Comparison of ENCODE assay signal across 9 cellular contexts in genomic region chr12:64618953-64619590, GRCh38. TPM values are rescaled to one million over a fixed set of nuclear protein-coding genes. Genes with fewer than 3 reads are reported as not detected.
DNase-seq lines count a peak whose midpoint lies in the region; ATAC-seq and TF ChIP-seq lines count a peak whose summit lies in the region.
"Had no signal": no experiment of that assay in that cellular context is flagged by ENCODE, and none has a peak within 500 bp of the region (broad histone marks: within the 10 kb centered on the region; RNA-seq: fewer than 3 reads in every experiment).

No MANE protein-coding gene starts in this region.

- CTCF ChIA-PET in activated CD4-positive, alpha-beta T cell treated with anti-CD3 and anti-CD28 coated beads, Interleukin-2, amount 10 ng/mL, durations not matched to agents 7 days and 5 days (lab: Charles Lee) = no interaction called here

- H3K4me1 ChIP-seq in BE2C = no peaks in the 10 kb centered on the region

- peaks cover 36% of the 10 kb centered on the region for H3K36me3 Mint-ChIP-seq in activated CD4-positive, alpha-beta T cell treated with anti-CD3 and anti-CD28 coated beads, Interleukin-2, amount 10 ng/mL, durations not matched to agents 7 days and 5 days (ENCODE audit: low read depth)
- peaks cover 23% of the 10 kb centered on the region for H3K36me3 Mint-ChIP-seq in stimulated activated effector memory CD8-positive, alpha-beta T cell treated with anti-CD3 and anti-CD28 coated beads, Interleukin-12 subunit alpha, Interleukin-12 subunit beta, amount 100 ng/mL, for 72 hours

- H3K4me3 Mint-ChIP-seq in activated CD4-positive, alpha-beta T cell treated with anti-CD3 and anti-CD28 coated beads, Interleukin-2, amount 10 ng/mL, durations not matched to agents 7 days and 5 days = no peak overlapping the region
- no peak overlapping the region for H3K4me3 Mint-ChIP-seq in stimulated activated effector memory CD8-positive, alpha-beta T cell treated with anti-CD3 and anti-CD28 coated beads, Interleukin-12 subunit alpha, Interleukin-12 subunit beta, amount 100 ng/mL, for 72 hours

- H3K9me3 ChIP-seq in BE2C = no peaks in the 10 kb centered on the region

- H3K4me3 ChIP-seq in epithelial cell of esophagus (ENCODE audit: low read length) (no peak overlapping the region), BE2C (ENCODE audit: low read depth, low read length) (no peak overlapping the region)

- H3K27me3 Mint-ChIP-seq in activated CD4-positive, alpha-beta T cell treated with anti-CD3 and anti-CD28 coated beads, Interleukin-2, amount 10 ng/mL, durations not matched to agents 7 days and 5 days = no peaks in the 10 kb centered on the region

- no peaks in the 10 kb centered on the region for H3K27me3 ChIP-seq in BE2C

- H3K4me1 Mint-ChIP-seq in activated CD4-positive, alpha-beta T cell treated with anti-CD3 and anti-CD28 coated beads, Interleukin-2, amount 10 ng/mL, durations not matched to agents 7 days and 5 days = peaks cover 60% of the 10 kb centered on the region
- H3K4me1 Mint-ChIP-seq in stimulated activated effector memory CD8-positive, alpha-beta T cell treated with anti-CD3 and anti-CD28 coated beads, Interleukin-12 subunit alpha, Interleukin-12 subunit beta, amount 100 ng/mL, for 72 hours = peaks cover 26% of the 10 kb centered on the region

- TF ChIP-seq CTCF in epithelial cell of esophagus (IDR thresholded peaks at IDR 0.05; ENCODE audit: insufficient read depth, low read depth, low read length, missing control alignments) (no peak), BE2C (IDR thresholded peaks at IDR 0.05; ENCODE audit: low read depth, low read length) (no peak)

- ATAC-seq in HG02623 (IDR thresholded peaks at IDR 0.05; ENCODE audit: unreplicated experiment) = peak; percentile 37
- ATAC-seq in stimulated activated effector memory CD8-positive, alpha-beta T cell treated with anti-CD3 and anti-CD28 coated beads, Interleukin-12 subunit alpha, Interleukin-12 subunit beta, amount 100 ng/mL, for 72 hours = no peak

- POLR2A ChIA-PET in activated CD4-positive, alpha-beta T cell treated with anti-CD3 and anti-CD28 coated beads, Interleukin-2, amount 10 ng/mL, durations not matched to agents 7 days and 5 days (lab: Charles Lee) = no interaction called here

- H3K9me3 Mint-ChIP-seq in activated CD4-positive, alpha-beta T cell treated with anti-CD3 and anti-CD28 coated beads, Interleukin-2, amount 10 ng/mL, durations not matched to agents 7 days and 5 days = no peaks in the 10 kb centered on the region
- H3K9me3 Mint-ChIP-seq in stimulated activated effector memory CD8-positive, alpha-beta T cell treated with anti-CD3 and anti-CD28 coated beads, Interleukin-12 subunit alpha, Interleukin-12 subunit beta, amount 100 ng/mL, for 72 hours = no peaks in the 10 kb centered on the region

- peak overlapping the region; percentile 4 for H3K27ac Mint-ChIP-seq in activated CD4-positive, alpha-beta T cell treated with anti-CD3 and anti-CD28 coated beads, Interleukin-2, amount 10 ng/mL, durations not matched to agents 7 days and 5 days
- peak overlapping the region; percentile 54 for H3K27ac Mint-ChIP-seq in stimulated activated effector memory CD8-positive, alpha-beta T cell treated with anti-CD3 and anti-CD28 coated beads, Interleukin-12 subunit alpha, Interleukin-12 subunit beta, amount 100 ng/mL, for 72 hours

- no peak for DNase-seq in activated CD4-positive, alpha-beta T cell treated with anti-CD3 and anti-CD28 coated beads, Interleukin-2, amount 10 ng/mL, durations not matched to agents 7 days and 5 days
- DNase-seq in activated CD4-positive, alpha-beta T cell treated with anti-CD3 and anti-CD28 coated beads, Interleukin-2, amount 50 U/mL, for 1 hour = no peak
- DNase-seq in NOMO-1 treated with dmso at 0.1 percent for 144 hours (lab: John Stamatoyannopoulos, UW; ENCODE audit: unreplicated experiment) = peak; percentile 88
- peak; percentile 33 for DNase-seq in epithelial cell of esophagus (ENCODE audit: low read depth)
- no peak for DNase-seq in stimulated activated effector memory CD8-positive, alpha-beta T cell treated with anti-CD3 and anti-CD28 coated beads, Interleukin-12 subunit alpha, Interleukin-12 subunit beta, amount 100 ng/mL, for 72 hours (ENCODE audit: low spot score in 2 of 2)
- DNase-seq in DMS53 (lab: John Stamatoyannopoulos, UW) = no peak
- DNase-seq in BE2C = no peak
- DNase-seq: DND-41 had no signal

- no peaks in the 10 kb centered on the region for H3K36me3 ChIP-seq in BE2C

RNA-seq across cellular contexts. Expression of gene RASSF3, which starts 8.8 kb away (rescaled TPM):
- total RNA-seq in activated CD4-positive, alpha-beta T cell treated with anti-CD3 and anti-CD28 coated beads, Interleukin-2, amount 10 ng/mL, durations not matched to agents 7 days and 5 days = 100 to 1,000 TPM; 114 to 115 TPM
- 38.4 TPM for polyA plus RNA-seq in BE2C (2012; ENCODE audit: insufficient read depth, insufficient read length, low read depth)

Comparison
In these comparisons a context has a peak if more than half of its experiments do, and no peak if none do; other contexts are left out.
1. DNase-seq: peak in NOMO-1 treated with dmso at 0.1 percent for 144 hours (single experiment) and epithelial cell of esophagus (single experiment); none in activated CD4-positive, alpha-beta T cell treated with anti-CD3 and anti-CD28 coated beads, Interleukin-2, amount 10 ng/mL, durations not matched to agents 7 days and 5 days (single experiment), activated CD4-positive, alpha-beta T cell treated with anti-CD3 and anti-CD28 coated beads, Interleukin-2, amount 50 U/mL, for 1 hour (single experiment), stimulated activated effector memory CD8-positive, alpha-beta T cell treated with anti-CD3 and anti-CD28 coated beads, Interleukin-12 subunit alpha, Interleukin-12 subunit beta, amount 100 ng/mL, for 72 hours (0 of 2), DMS53 (single experiment) and BE2C (single experiment).